ENCODE assay signal across 24 cellular contexts in the genomic region with DNA sequence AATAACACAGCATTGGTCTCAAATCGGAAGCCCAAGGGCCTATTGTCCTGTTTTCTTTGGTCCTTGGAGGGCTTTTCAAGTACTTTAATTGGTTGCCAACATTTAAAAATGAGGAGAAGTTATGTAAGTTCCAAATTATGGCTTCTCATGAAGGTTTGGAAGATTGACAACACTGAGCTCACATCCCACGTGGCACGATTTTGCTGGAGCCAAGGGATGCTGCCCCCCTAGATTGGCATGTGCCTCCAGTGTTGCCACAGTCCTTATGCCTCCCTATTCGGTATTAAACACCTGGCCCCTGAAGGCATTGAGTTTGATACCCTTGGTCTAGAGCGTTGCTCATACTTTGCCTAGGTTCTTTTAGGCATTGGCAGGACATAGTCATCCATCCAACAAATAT.
"Had no signal": no experiment of that assay in that cellular context is flagged by ENCODE, and none has a peak within 500 bp of the region (broad histone marks: within the 10 kb centered on the region; RNA-seq: fewer than 3 reads in every experiment).

No MANE protein-coding gene starts in this region.

- H3K27me3 ChIP-seq: Peyer's patch, SJCRH30 had no signal

- H3K27ac ChIP-seq: PC-9, Peyer's patch, SJCRH30 had no signal

- DNase-seq: KBM-7; NCI-H1092; NCI-H1105 treated with DMSO at 0.1 percent for 48 hours; NCI-H1417 treated with DMSO at 0.1 percent for 48 hours; NCI-H146; NCI-H1694 treated with DMSO at 0.1 percent for 48 hours; NCI-H1930; NCI-H2081; NCI-H2107; NCI-H2171; NCI-H226; NCI-H446; NCI-H510A; NCI-H524 treated with DMSO at 0.1 percent for 48 hours; NCI-H69; NCI-H774; NK-92 treated with Interleukin-12 subunit alpha and Interleukin-12 subunit beta, amount 100 ng/mL, for 24 hours; OCI-M1; PC-9; Peyer's patch; SHP77 treated with DMSO at 0.1 percent for 48 hours; SJCRH30 had no signal

- H2AFZ ChIP-seq: PC-9 had no signal

- H3K4me2 ChIP-seq: PC-9 had no signal

- H3K36me3 ChIP-seq: Peyer's patch, SJCRH30 had no signal

- H3K4me1 ChIP-seq: Peyer's patch, SJCRH30 had no signal

- H3K9me3 ChIP-seq: Peyer's patch, SJCRH30 had no signal

- H3K4me3 ChIP-seq: PC-9, Peyer's patch, SJCRH30 had no signal

- ATAC-seq: Right ventricle myocardium inferior, SK-N-SH treated with all-trans-retinoic acid at 6 μM for 48 hours had no signal
